25 cellular contexts compared by ENCODE assay signal in the genomic region with DNA sequence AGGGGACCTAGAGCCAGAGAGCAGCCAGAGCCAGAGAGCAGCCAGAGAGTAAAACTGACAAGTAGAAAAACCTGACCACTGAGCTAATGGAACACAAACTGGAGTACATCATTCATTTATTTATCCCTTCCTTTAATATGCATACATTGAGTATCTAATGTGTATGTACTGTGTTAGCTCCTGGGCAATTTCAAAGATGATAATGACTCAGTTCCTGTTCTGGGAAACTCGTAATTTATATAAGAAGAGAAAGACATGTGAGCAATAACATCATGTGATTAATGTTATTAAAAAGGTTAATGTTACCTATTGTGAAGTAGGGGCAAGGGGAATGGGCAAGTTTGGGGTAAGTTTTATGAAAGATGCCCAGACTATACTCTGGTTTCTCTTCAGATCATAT.
"Had no signal": no experiment of that assay in that cellular context is flagged by ENCODE, and none has a peak within 500 bp of the region (broad histone marks: within the 10 kb centered on the region; RNA-seq: fewer than 3 reads in every experiment).

No MANE protein-coding gene starts in this region.

- H3K9me3 Mint-ChIP-seq: activated B cell treated with CpG ODN at 0.5 μM for 24 hours; activated CD4-positive, alpha-beta T cell treated with anti-CD3 and anti-CD28 coated beads, Interleukin-2, amount 10 ng/mL, durations not matched to agents 24 days and 14 days; activated naive CD4-positive, alpha-beta T cell treated with anti-CD3 and anti-CD28 coated beads, Interleukin-2, amount 50 U/mL, for 72 hours; activated naive CD8-positive, alpha-beta T cell treated with anti-CD3 and anti-CD28 coated beads, Interleukin-2, amount 50 U/mL, for 24 hours; activated T-cell treated with anti-CD3 and anti-CD28 coated beads, Interleukin-2, amount 50 U/mL, for 4 hours had no signal

- DNase-seq: activated B cell treated with CpG ODN at 0.5 μM for 24 hours; activated CD4-positive, alpha-beta T cell treated with anti-CD3 and anti-CD28 coated beads for 1 hour; activated CD4-positive, alpha-beta T cell treated with anti-CD3 and anti-CD28 coated beads, Interleukin-2, amount 10 ng/mL, durations not matched to agents 24 days and 14 days; activated CD4-positive, alpha-beta T cell treated with anti-CD3 and anti-CD28 coated beads, Interleukin-2, amount 50 U/mL, for 48 hours; activated effector memory CD4-positive, alpha-beta T cell treated with anti-CD3 and anti-CD28 coated beads, Interleukin-2, amount 50 U/mL, for 16 hours; activated naive CD4-positive, alpha-beta T cell treated with Interleukin-2 at 50 U/mL for 16 hours; activated naive CD8-positive, alpha-beta T cell treated with anti-CD3 and anti-CD28 coated beads, Interleukin-2, amount 50 U/mL, for 24 hours; activated T-cell treated with anti-CD3 and anti-CD28 coated beads, Interleukin-2, amount 50 U/mL, for 4 hours; amniotic stem cell; MG63; NCI-H1105 treated with DMSO at 0.1 percent for 48 hours; NCI-H1436 treated with DMSO at 0.1 percent for 48 hours; NCI-H187; NCI-H2081; NCI-H510A treated with DMSO at 0.1 percent for 48 hours; NCI-H69; NK-92 treated with Interleukin-12 subunit alpha and Interleukin-12 subunit beta, amount 100 ng/mL, for 24 hours; Peyer's patch; SIG-M5; T-helper 17 cell; T1000 had no signal

- H3K4me1 Mint-ChIP-seq: activated naive CD8-positive, alpha-beta T cell treated with anti-CD3 and anti-CD28 coated beads, Interleukin-2, amount 50 U/mL, for 24 hours had no signal

- H3K27ac Mint-ChIP-seq: activated B cell treated with CpG ODN at 0.5 μM for 24 hours; activated CD4-positive, alpha-beta T cell treated with anti-CD3 and anti-CD28 coated beads, Interleukin-2, amount 10 ng/mL, durations not matched to agents 24 days and 14 days; activated naive CD4-positive, alpha-beta T cell treated with anti-CD3 and anti-CD28 coated beads, Interleukin-2, amount 50 U/mL, for 72 hours; activated naive CD8-positive, alpha-beta T cell treated with anti-CD3 and anti-CD28 coated beads, Interleukin-2, amount 50 U/mL, for 24 hours; brain; T-helper 17 cell had no signal

- H3K36me3 Mint-ChIP-seq: activated naive CD4-positive, alpha-beta T cell treated with anti-CD3 and anti-CD28 coated beads, Interleukin-2, amount 50 U/mL, for 72 hours; brain had no signal

- ATAC-seq: activated naive CD4-positive, alpha-beta T cell treated with anti-CD3 and anti-CD28 coated beads, Interleukin-2, amount 50 U/mL, for 72 hours; activated naive CD8-positive, alpha-beta T cell treated with anti-CD3 and anti-CD28 coated beads, Interleukin-2, amount 50 U/mL, for 24 hours; activated T-cell treated with anti-CD3 and anti-CD28 coated beads, Interleukin-2, amount 50 U/mL, for 4 hours; T-helper 17 cell had no signal

- H3K4me1 ChIP-seq: Peyer's patch had no signal

- H3K27ac ChIP-seq: cardiac muscle cell, KMS-11, Peyer's patch had no signal

- H3K27me3 ChIP-seq: MG63, Peyer's patch had no signal

- H3K4me3 Mint-ChIP-seq: activated B cell treated with CpG ODN at 0.5 μM for 24 hours; activated CD4-positive, alpha-beta T cell treated with anti-CD3 and anti-CD28 coated beads, Interleukin-2, amount 10 ng/mL, durations not matched to agents 24 days and 14 days; activated naive CD8-positive, alpha-beta T cell treated with anti-CD3 and anti-CD28 coated beads, Interleukin-2, amount 50 U/mL, for 24 hours; activated T-cell treated with anti-CD3 and anti-CD28 coated beads, Interleukin-2, amount 50 U/mL, for 4 hours; brain; T-helper 17 cell had no signal
